In the genomic region with DNA sequence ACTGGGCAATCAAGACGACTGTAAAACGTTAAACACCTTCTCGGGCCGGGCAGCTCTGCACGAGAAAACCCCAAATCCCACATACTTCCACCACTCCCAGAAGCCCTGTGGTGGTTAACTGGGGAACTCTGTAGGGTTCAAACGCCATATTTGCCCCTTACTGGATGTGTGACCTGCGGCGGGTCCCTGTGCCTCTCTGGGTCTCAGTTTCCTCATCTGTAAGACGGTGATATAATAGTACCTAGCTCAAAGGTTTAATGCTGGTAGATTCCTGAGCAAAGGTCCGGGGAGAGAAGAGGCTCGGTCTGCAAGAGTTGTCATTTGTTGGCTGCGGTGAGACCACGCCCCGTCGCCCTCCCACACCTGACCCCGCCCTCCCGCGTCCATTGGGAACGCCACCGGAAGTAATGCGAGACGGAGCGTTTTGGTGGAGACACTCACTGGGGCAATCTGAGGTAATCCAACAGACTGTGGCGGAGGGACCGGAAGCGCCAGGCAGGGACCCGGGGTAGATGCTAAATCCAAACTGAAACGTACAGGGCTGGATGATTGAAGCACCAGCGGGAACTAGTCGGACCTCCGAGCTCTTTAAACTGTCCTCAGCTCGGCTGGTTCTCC, we compare ENCODE assay signal across 1 cellular context.
TF ChIP-seq lines count a peak whose summit lies in the region.

No MANE protein-coding gene starts in this region.

TF ChIP-seq in GM12878, 131 proteins besides CTCF, POLR2A, EP300 and RAD21 (continued from another document and continues in another):
- TF ChIP-seq, protein P1, sequence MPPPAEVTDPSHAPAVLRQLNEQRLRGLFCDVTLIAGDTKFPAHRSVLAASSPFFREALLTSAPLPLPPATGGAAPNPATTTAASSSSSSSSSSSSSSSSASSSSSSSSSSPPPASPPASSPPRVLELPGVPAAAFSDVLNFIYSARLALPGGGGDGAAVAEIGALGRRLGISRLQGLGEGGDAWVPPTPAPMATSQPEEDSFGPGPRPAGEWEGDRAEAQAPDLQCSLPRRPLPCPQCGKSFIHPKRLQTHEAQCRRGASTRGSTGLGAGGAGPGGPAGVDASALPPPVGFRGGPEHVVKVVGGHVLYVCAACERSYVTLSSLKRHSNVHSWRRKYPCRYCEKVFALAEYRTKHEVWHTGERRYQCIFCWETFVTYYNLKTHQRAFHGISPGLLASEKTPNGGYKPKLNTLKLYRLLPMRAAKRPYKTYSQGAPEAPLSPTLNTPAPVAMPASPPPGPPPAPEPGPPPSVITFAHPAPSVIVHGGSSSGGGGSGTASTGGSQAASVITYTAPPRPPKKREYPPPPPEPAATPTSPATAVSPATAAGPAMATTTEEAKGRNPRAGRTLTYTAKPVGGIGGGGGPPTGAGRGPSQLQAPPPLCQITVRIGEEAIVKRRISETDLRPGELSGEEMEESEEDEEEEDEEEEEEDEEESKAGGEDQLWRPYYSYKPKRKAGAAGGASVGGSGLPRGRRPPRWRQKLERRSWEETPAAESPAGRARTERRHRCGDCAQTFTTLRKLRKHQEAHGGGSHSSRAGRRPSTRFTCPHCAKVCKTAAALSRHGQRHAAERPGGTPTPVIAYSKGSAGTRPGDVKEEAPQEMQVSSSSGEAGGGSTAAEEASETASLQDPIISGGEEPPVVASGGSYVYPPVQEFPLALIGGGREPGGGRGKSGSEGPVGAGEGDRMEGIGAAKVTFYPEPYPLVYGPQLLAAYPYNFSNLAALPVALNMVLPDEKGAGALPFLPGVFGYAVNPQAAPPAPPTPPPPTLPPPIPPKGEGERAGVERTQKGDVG (CRISPR knock-in tag; IDR thresholded peaks at IDR 0.05) = no peak
- TF ChIP-seq SRF (IDR thresholded peaks at IDR 0.05; ENCODE audit: low read depth in 2 of 2, low read length in 2 of 2) = peak in 1 of 2 experiments; percentile 66; a peak in 1 of 4 replicates
- TF ChIP-seq, protein P2, sequence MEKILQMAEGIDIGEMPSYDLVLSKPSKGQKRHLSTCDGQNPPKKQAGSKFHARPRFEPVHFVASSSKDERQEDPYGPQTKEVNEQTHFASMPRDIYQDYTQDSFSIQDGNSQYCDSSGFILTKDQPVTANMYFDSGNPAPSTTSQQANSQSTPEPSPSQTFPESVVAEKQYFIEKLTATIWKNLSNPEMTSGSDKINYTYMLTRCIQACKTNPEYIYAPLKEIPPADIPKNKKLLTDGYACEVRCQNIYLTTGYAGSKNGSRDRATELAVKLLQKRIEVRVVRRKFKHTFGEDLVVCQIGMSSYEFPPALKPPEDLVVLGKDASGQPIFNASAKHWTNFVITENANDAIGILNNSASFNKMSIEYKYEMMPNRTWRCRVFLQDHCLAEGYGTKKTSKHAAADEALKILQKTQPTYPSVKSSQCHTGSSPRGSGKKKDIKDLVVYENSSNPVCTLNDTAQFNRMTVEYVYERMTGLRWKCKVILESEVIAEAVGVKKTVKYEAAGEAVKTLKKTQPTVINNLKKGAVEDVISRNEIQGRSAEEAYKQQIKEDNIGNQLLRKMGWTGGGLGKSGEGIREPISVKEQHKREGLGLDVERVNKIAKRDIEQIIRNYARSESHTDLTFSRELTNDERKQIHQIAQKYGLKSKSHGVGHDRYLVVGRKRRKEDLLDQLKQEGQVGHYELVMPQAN (conservative IDR thresholded peaks at IDR 0.05) = no peak
- TF ChIP-seq HDAC6 (IDR thresholded peaks at IDR 0.05; ENCODE audit: unreplicated experiment) = no peak
- no peak for TF ChIP-seq PAX8 (IDR thresholded peaks at IDR 0.05)
- TF ChIP-seq RELA (IDR thresholded peaks at IDR 0.05; ENCODE audit: borderline replicate concordance, partially characterized antibody) = no peak
- no peak for TF ChIP-seq CHD4 (IDR thresholded peaks at IDR 0.05)
- TF ChIP-seq IKZF1 (conservative IDR thresholded peaks at IDR 0.05) = peak; percentile 36; the same call in 1 of the 2 replicates
- no peak for TF ChIP-seq NFIC (IDR thresholded peaks at IDR 0.05; ENCODE audit: low read depth, low read length)
- TF ChIP-seq, protein P3, sequence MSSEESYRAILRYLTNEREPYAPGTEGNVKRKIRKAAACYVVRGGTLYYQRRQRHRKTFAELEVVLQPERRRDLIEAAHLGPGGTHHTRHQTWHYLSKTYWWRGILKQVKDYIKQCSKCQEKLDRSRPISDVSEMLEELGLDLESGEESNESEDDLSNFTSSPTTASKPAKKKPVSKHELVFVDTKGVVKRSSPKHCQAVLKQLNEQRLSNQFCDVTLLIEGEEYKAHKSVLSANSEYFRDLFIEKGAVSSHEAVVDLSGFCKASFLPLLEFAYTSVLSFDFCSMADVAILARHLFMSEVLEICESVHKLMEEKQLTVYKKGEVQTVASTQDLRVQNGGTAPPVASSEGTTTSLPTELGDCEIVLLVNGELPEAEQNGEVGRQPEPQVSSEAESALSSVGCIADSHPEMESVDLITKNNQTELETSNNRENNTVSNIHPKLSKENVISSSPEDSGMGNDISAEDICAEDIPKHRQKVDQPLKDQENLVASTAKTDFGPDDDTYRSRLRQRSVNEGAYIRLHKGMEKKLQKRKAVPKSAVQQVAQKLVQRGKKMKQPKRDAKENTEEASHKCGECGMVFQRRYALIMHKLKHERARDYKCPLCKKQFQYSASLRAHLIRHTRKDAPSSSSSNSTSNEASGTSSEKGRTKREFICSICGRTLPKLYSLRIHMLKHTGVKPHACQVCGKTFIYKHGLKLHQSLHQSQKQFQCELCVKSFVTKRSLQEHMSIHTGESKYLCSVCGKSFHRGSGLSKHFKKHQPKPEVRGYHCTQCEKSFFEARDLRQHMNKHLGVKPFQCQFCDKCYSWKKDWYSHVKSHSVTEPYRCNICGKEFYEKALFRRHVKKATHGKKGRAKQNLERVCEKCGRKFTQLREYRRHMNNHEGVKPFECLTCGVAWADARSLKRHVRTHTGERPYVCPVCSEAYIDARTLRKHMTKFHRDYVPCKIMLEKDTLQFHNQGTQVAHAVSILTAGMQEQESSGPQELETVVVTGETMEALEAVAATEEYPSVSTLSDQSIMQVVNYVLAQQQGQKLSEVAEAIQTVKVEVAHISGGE (CRISPR knock-in tag; IDR thresholded peaks at IDR 0.05) = peak; percentile 89
- peak; percentile 83 for TF ChIP-seq SP1 (IDR thresholded peaks at IDR 0.05; ENCODE audit: low read depth, low read length)
- no peak for TF ChIP-seq ZSCAN29 (IDR thresholded peaks at IDR 0.05)
- TF ChIP-seq CBX5 (IDR thresholded peaks at IDR 0.05; ENCODE audit: low read depth) = no peak
- TF ChIP-seq FOS (IDR thresholded peaks at IDR 0.05; ENCODE audit: borderline replicate concordance, extremely low read depth, insufficient read length) = no peak
- TF ChIP-seq ZNF217 (IDR thresholded peaks at IDR 0.05) = no peak
- TF ChIP-seq, protein P4, sequence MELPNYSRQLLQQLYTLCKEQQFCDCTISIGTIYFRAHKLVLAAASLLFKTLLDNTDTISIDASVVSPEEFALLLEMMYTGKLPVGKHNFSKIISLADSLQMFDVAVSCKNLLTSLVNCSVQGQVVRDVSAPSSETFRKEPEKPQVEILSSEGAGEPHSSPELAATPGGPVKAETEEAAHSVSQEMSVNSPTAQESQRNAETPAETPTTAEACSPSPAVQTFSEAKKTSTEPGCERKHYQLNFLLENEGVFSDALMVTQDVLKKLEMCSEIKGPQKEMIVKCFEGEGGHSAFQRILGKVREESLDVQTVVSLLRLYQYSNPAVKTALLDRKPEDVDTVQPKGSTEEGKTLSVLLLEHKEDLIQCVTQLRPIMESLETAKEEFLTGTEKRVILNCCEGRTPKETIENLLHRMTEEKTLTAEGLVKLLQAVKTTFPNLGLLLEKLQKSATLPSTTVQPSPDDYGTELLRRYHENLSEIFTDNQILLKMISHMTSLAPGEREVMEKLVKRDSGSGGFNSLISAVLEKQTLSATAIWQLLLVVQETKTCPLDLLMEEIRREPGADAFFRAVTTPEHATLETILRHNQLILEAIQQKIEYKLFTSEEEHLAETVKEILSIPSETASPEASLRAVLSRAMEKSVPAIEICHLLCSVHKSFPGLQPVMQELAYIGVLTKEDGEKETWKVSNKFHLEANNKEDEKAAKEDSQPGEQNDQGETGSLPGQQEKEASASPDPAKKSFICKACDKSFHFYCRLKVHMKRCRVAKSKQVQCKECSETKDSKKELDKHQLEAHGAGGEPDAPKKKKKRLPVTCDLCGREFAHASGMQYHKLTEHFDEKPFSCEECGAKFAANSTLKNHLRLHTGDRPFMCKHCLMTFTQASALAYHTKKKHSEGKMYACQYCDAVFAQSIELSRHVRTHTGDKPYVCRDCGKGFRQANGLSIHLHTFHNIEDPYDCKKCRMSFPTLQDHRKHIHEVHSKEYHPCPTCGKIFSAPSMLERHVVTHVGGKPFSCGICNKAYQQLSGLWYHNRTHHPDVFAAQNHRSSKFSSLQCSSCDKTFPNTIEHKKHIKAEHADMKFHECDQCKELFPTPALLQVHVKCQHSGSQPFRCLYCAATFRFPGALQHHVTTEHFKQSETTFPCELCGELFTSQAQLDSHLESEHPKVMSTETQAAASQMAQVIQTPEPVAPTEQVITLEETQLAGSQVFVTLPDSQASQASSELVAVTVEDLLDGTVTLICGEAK (IDR thresholded peaks at IDR 0.05; ENCODE audit: borderline replicate concordance) = peak; percentile 98
- TF ChIP-seq RFX5 (IDR thresholded peaks at IDR 0.05; ENCODE audit: low read depth, low read length) = no peak
- TF ChIP-seq, protein P5, sequence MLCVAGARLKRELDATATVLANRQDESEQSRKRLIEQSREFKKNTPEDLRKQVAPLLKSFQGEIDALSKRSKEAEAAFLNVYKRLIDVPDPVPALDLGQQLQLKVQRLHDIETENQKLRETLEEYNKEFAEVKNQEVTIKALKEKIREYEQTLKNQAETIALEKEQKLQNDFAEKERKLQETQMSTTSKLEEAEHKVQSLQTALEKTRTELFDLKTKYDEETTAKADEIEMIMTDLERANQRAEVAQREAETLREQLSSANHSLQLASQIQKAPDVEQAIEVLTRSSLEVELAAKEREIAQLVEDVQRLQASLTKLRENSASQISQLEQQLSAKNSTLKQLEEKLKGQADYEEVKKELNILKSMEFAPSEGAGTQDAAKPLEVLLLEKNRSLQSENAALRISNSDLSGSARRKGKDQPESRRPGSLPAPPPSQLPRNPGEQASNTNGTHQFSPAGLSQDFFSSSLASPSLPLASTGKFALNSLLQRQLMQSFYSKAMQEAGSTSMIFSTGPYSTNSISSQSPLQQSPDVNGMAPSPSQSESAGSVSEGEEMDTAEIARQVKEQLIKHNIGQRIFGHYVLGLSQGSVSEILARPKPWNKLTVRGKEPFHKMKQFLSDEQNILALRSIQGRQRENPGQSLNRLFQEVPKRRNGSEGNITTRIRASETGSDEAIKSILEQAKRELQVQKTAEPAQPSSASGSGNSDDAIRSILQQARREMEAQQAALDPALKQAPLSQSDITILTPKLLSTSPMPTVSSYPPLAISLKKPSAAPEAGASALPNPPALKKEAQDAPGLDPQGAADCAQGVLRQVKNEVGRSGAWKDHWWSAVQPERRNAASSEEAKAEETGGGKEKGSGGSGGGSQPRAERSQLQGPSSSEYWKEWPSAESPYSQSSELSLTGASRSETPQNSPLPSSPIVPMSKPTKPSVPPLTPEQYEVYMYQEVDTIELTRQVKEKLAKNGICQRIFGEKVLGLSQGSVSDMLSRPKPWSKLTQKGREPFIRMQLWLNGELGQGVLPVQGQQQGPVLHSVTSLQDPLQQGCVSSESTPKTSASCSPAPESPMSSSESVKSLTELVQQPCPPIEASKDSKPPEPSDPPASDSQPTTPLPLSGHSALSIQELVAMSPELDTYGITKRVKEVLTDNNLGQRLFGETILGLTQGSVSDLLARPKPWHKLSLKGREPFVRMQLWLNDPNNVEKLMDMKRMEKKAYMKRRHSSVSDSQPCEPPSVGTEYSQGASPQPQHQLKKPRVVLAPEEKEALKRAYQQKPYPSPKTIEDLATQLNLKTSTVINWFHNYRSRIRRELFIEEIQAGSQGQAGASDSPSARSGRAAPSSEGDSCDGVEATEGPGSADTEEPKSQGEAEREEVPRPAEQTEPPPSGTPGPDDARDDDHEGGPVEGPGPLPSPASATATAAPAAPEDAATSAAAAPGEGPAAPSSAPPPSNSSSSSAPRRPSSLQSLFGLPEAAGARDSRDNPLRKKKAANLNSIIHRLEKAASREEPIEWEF (IDR thresholded peaks at IDR 0.05; ENCODE audit: insufficient replicate concordance, low read depth, low read length) = no peak
- TF ChIP-seq, protein P6, sequence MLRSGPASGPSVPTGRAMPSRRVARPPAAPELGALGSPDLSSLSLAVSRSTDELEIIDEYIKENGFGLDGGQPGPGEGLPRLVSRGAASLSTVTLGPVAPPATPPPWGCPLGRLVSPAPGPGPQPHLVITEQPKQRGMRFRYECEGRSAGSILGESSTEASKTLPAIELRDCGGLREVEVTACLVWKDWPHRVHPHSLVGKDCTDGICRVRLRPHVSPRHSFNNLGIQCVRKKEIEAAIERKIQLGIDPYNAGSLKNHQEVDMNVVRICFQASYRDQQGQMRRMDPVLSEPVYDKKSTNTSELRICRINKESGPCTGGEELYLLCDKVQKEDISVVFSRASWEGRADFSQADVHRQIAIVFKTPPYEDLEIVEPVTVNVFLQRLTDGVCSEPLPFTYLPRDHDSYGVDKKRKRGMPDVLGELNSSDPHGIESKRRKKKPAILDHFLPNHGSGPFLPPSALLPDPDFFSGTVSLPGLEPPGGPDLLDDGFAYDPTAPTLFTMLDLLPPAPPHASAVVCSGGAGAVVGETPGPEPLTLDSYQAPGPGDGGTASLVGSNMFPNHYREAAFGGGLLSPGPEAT (IDR thresholded peaks at IDR 0.05; ENCODE audit: low read depth) = no peak
- no peak for TF ChIP-seq TCF12 (IDR thresholded peaks at IDR 0.05; ENCODE audit: low read depth, low read length)
- TF ChIP-seq CREM (IDR thresholded peaks at IDR 0.05; ENCODE audit: low read depth) = peak; percentile 72
- TF ChIP-seq MEF2B (IDR thresholded peaks at IDR 0.05; ENCODE audit: partially characterized antibody, poor library complexity, severe bottlenecking) = peak; percentile 15
- no peak for TF ChIP-seq KAT2A (conservative IDR thresholded peaks at IDR 0.05; ENCODE audit: control insufficient read depth, low read depth, low read length)
- TF ChIP-seq MYC (IDR thresholded peaks at IDR 0.05; ENCODE audit: insufficient read depth, insufficient read length, insufficient replicate concordance, low read length, severe bottlenecking) = peak; percentile 39
- TF ChIP-seq JUNB (IDR thresholded peaks at IDR 0.05) = no peak; the same call in 1 of the 2 replicates
- TF ChIP-seq KDM1A (IDR thresholded peaks at IDR 0.05; ENCODE audit: borderline replicate concordance) = no peak
- TF ChIP-seq CBFB (IDR thresholded peaks at IDR 0.05; ENCODE audit: low read depth) = no peak; the same call in 1 of the 2 replicates
- no peak for TF ChIP-seq NR2F1 (conservative IDR thresholded peaks at IDR 0.05)
- TF ChIP-seq, protein P7, sequence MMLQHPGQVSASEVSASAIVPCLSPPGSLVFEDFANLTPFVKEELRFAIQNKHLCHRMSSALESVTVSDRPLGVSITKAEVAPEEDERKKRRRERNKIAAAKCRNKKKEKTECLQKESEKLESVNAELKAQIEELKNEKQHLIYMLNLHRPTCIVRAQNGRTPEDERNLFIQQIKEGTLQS (IDR thresholded peaks at IDR 0.05; ENCODE audit: borderline replicate concordance, extremely low read depth, low read depth, low read length) = no peak
- TF ChIP-seq NFXL1 (IDR thresholded peaks at IDR 0.05; ENCODE audit: borderline replicate concordance) = no peak
